Comparison of ENCODE assay signal across 11 cellular contexts in genomic region chr6:158854214-158855101, GRCh38. TPM values are rescaled to one million over a fixed set of nuclear protein-coding genes. Genes with fewer than 3 reads are reported as not detected.
DNase-seq lines count a peak whose midpoint lies in the region; ATAC-seq and TF ChIP-seq lines count a peak whose summit lies in the region.
"Had no signal": no experiment of that assay in that cellular context is flagged by ENCODE, and none has a peak within 500 bp of the region (broad histone marks: within the 10 kb centered on the region; RNA-seq: fewer than 3 reads in every experiment).

No MANE protein-coding gene starts in this region.

- H3K36me3 Mint-ChIP-seq in activated naive CD4-positive, alpha-beta T cell treated with anti-CD3 and anti-CD28 coated beads, Interleukin-2, amount 10 ng/mL, durations not matched to agents 7 days and 5 days, result no peaks in the 10 kb centered on the region
- H3K36me3 Mint-ChIP-seq: mesothelial cell of epicardium had no signal

- CTCF ChIA-PET in activated naive CD4-positive, alpha-beta T cell treated with anti-CD3 and anti-CD28 coated beads, Interleukin-2, amount 10 ng/mL, durations not matched to agents 7 days and 5 days (lab: Charles Lee), result interaction anchor here (0.9 to 2.9 kb wide), 2 partner anchors 14 to 31 kb away, joined by 3 to 19 read pairs; no protein-coding TSS in a partner anchor

- no peak for TF ChIP-seq CTCF in esophagus squamous epithelium (IDR thresholded peaks at IDR 0.05)
- no peak for TF ChIP-seq CTCF in transverse colon (IDR thresholded peaks at IDR 0.05)
- TF ChIP-seq CTCF in heart right ventricle (IDR thresholded peaks at IDR 0.05), result no peak

- H3K9me3 Mint-ChIP-seq in activated naive CD4-positive, alpha-beta T cell treated with anti-CD3 and anti-CD28 coated beads, Interleukin-2, amount 10 ng/mL, durations not matched to agents 7 days and 5 days, result no peaks in the 10 kb centered on the region
- H3K9me3 Mint-ChIP-seq: mesothelial cell of epicardium had no signal

- peaks cover 29 to 72% (median 33%) of the 10 kb centered on the region in 3 donors for H3K4me1 ChIP-seq in esophagus squamous epithelium
- H3K4me1 ChIP-seq in transverse colon, result peaks cover 40 to 48% (median 41%) of the 10 kb centered on the region in 4 donors
- H3K4me1 ChIP-seq in heart right ventricle, result peaks cover 5 to 45% (median 18%) of the 10 kb centered on the region in 9 donors

- intact Hi-C loops in esophagus squamous epithelium (cut with DNase I), result no loop called here
- intact Hi-C loops in transverse colon (cut with DNase I; ENCODE audit: low total_unique reads), result no loop called here
- intact Hi-C loops in heart right ventricle (cut with DNase I), result no loop called here

- ATAC-seq in SK-N-SH treated with all-trans-retinoic acid at 6 μM for 48 hours (peak; percentile 25; the same call in 2 of the 3 replicates), heart right ventricle (no peak)

- H3K27me3 Mint-ChIP-seq in activated naive CD4-positive, alpha-beta T cell treated with anti-CD3 and anti-CD28 coated beads, Interleukin-2, amount 10 ng/mL, durations not matched to agents 7 days and 5 days, result peaks cover 4% of the 10 kb centered on the region

- H3K4me1 Mint-ChIP-seq in activated naive CD4-positive, alpha-beta T cell treated with anti-CD3 and anti-CD28 coated beads, Interleukin-2, amount 10 ng/mL, durations not matched to agents 7 days and 5 days, result peaks cover 25% of the 10 kb centered on the region

- H3K4me3 ChIP-seq in esophagus squamous epithelium (no peak overlapping the region), transverse colon (peak overlapping the region in 1 of 4 donors; percentile 20), heart right ventricle (no peak overlapping the region)

- H3K27me3 ChIP-seq in esophagus squamous epithelium, result no peaks in the 10 kb centered on the region
- no peaks in the 10 kb centered on the region for H3K27me3 ChIP-seq in transverse colon
- H3K27me3 ChIP-seq in heart right ventricle, result no peaks in the 10 kb centered on the region

- H3K27ac ChIP-seq in esophagus squamous epithelium (peak overlapping the region; percentile 87 to 94 (median 90)), transverse colon (peak overlapping the region; percentile 84 to 92 (median 89)), heart right ventricle (peak overlapping the region in 1 of 10 donors; percentile 70)

- TF ChIP-seq EP300 in transverse colon (IDR thresholded peaks at IDR 0.05; ENCODE audit: low read depth), result no peak

- in situ Hi-C loops in transverse colon (cut with MboI; ENCODE audit: low pct_ligation_motif_present in 1 of 4, low pct_unique_long_range_greater_than_20kb in 1 of 4, low sequenced_read_pairs in 3 of 4), result no loop called here

- no peaks in the 10 kb centered on the region for H3K9me3 ChIP-seq in esophagus squamous epithelium
- H3K9me3 ChIP-seq in transverse colon, result no peaks in the 10 kb centered on the region
- no peaks in the 10 kb centered on the region for H3K9me3 ChIP-seq in heart right ventricle

- no peaks in the 10 kb centered on the region for H3K36me3 ChIP-seq in esophagus squamous epithelium
- no peaks in the 10 kb centered on the region for H3K36me3 ChIP-seq in transverse colon
- no peaks in the 10 kb centered on the region for H3K36me3 ChIP-seq in heart right ventricle

- no peak overlapping the region for H3K27ac Mint-ChIP-seq in activated naive CD4-positive, alpha-beta T cell treated with anti-CD3 and anti-CD28 coated beads, Interleukin-2, amount 10 ng/mL, durations not matched to agents 7 days and 5 days

- TF ChIP-seq POLR2A in esophagus squamous epithelium (IDR thresholded peaks at IDR 0.05), result no peak
- no peak for TF ChIP-seq POLR2A in transverse colon (IDR thresholded peaks at IDR 0.05)

- peak overlapping the region; percentile 0 for H3K4me3 Mint-ChIP-seq in activated naive CD4-positive, alpha-beta T cell treated with anti-CD3 and anti-CD28 coated beads, Interleukin-2, amount 10 ng/mL, durations not matched to agents 7 days and 5 days
- H3K4me3 Mint-ChIP-seq: mesothelial cell of epicardium had no signal

- WGBS in esophagus squamous epithelium, 2 donors, result 76 to 81% methylated on average over 7 of the region's 7 CpGs
- 79 to 85% methylated on average over 4 to 7 of the region's 7 CpGs for WGBS in transverse colon (ENCODE audit: low coverage in 1 of 2), 2 donors
- 70 to 76% methylated on average over 7 of the region's 7 CpGs for WGBS in heart right ventricle, 2 donors

- peak; percentile 48 for DNase-seq in activated naive CD4-positive, alpha-beta T cell treated with anti-CD3 and anti-CD28 coated beads, Interleukin-2, amount 10 ng/mL, durations not matched to agents 7 days and 5 days
- DNase-seq in activated naive CD4-positive, alpha-beta T cell (lab: John Stamatoyannopoulos, UW), result no peak
- DNase-seq in esophagus squamous epithelium (lab: John Stamatoyannopoulos, UW), result no peak
- no peak for DNase-seq in transverse colon
- DNase-seq in SK-N-DZ (ENCODE audit: low spot score), result no peak
- DNase-seq in T-helper 9 cell, result no peak
- no peak for DNase-seq in heart right ventricle
- DNase-seq: amniotic stem cell, NCI-H446 treated with DMSO at 0.1 percent for 48 hours had no signal

TF ChIP-seq in SK-N-SH treated with all-trans-retinoic acid at 6 μM for 48 hours, 23 proteins besides CTCF, POLR2A, EP300 and RAD21:
- TF ChIP-seq PPARA (CRISPR knock-in tag; IDR thresholded peaks at IDR 0.05; ENCODE audit: borderline replicate concordance), result no peak
- no peak for TF ChIP-seq ARNTL (CRISPR knock-in tag; IDR thresholded peaks at IDR 0.05; ENCODE audit: borderline replicate concordance, low read depth)
- TF ChIP-seq ISL1 (CRISPR knock-in tag; IDR thresholded peaks at IDR 0.05), result 0 out of 2 replicates have a peak, but pooled peaks have one; percentile 18
- no peak for TF ChIP-seq GLIS3 (CRISPR knock-in tag; IDR thresholded peaks at IDR 0.05)
- no peak for TF ChIP-seq TCF4 (CRISPR knock-in tag; IDR thresholded peaks at IDR 0.05; ENCODE audit: borderline replicate concordance)
- TF ChIP-seq CREB5 (CRISPR knock-in tag; IDR thresholded peaks at IDR 0.05; ENCODE audit: low read depth), result no peak
- TF ChIP-seq TOX (CRISPR knock-in tag; IDR thresholded peaks at IDR 0.05; ENCODE audit: borderline replicate concordance), result no peak
- no peak for TF ChIP-seq RARB (CRISPR knock-in tag; IDR thresholded peaks at IDR 0.05)
- no peak for TF ChIP-seq CSRNP3 (CRISPR knock-in tag; IDR thresholded peaks at IDR 0.05)

RNA-seq across cellular contexts. Expression of gene EZR, which starts 35.3 kb away (rescaled TPM):
- 100 to 1,000 TPM; 208 to 339 (median 285) TPM for total RNA-seq in esophagus squamous epithelium
- 100 to 1,000 TPM; 149 to 430 (median 319) TPM for total RNA-seq in transverse colon
- 46.2 and 51.6 TPM in 2 replicates for polyA plus RNA-seq in SK-N-DZ (2014; cell fraction: cytosol; rRNA removed)
- polyA plus RNA-seq in SK-N-DZ (2014; cell fraction: nucleus; rRNA removed), result 31.1 and 33.2 TPM in 2 replicates
- total RNA-seq in heart right ventricle, result 100 to 1,000 TPM; 148 to 227 (median 186) TPM
- 100 to 1,000 TPM in 1 of 2 donors, 10 to 100 TPM in 1; 90.3 to 322 TPM for polyA plus RNA-seq in heart right ventricle
